ENCODE assay signal across 8 cellular contexts in the genomic region with DNA sequence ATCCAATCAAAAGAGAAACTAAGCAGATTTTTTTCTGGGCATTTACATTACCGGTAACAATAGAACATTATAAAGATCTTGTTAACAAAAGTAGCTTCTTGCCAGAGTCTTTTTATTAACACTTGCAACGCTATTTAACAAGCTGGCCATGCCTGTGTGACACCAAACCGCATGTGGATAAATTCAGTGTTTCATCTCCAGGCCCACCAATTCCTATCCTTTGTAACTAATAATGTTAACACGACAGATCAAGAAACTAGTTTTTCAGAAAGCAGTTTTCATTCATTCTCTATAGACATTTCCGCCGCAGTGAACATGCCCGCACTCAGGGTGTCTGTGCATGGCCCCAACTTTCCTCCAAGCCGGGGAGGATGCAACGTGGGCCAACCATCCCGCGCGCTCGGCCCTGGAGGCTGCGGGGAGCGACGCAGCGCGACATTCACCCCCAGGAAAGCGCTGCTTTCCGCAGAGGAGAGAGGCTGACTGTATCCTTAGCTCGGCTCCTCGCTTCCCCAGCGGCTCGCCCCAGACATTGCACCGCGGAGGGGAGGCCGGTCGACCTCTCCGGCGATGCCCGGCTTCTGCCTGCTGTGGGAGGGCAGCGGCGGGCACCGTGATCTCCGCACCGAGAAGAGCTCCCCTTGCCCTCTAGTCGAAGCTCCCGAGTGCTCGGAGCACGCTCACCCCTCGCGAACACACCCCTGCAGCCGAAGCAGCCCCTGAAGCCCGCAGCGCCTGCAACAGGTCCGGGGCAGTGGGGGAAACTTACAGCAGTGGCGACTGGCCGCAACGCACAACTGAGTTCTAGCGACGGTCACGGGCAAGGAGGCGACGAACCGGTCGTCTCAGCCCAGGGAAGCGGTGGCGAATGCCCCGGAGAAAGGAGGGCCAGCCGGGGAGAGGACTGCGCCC. TPM values are rescaled to one million over a fixed set of nuclear protein-coding genes. Genes with fewer than 3 reads are reported as not detected.
DNase-seq lines count a peak whose midpoint lies in the region; ATAC-seq and TF ChIP-seq lines count a peak whose summit lies in the region.

No MANE protein-coding gene starts in this region.

- peaks cover 49% of the 10 kb centered on the region for H4K20me1 ChIP-seq in hepatocyte (ENCODE audit: insufficient read depth, poor library complexity, severe bottlenecking)

- ATAC-seq in GM19035 (IDR thresholded peaks at IDR 0.05; ENCODE audit: unreplicated experiment) (peak; percentile 24), HG03342 (IDR thresholded peaks at IDR 0.05; ENCODE audit: unreplicated experiment) (peak; percentile 28)

- in situ Hi-C loops in SK-MEL-5 (cut with HindIII; ENCODE audit: low pct_unique_long_range_greater_than_20kb, low sequenced_read_pairs) = no loop called here

- H3K79me2 ChIP-seq in hepatocyte = peaks cover 55% of the 10 kb centered on the region

- H3K4me3 ChIP-seq in hepatocyte (peak overlapping the region; percentile 85), skeletal muscle cell (ENCODE audit: low read depth, low read length) (peak overlapping the region; percentile 90)

- peak overlapping the region; percentile 97 for H3K4me2 ChIP-seq in hepatocyte

- TF ChIP-seq CTCF in hepatocyte (IDR thresholded peaks at IDR 0.05; ENCODE audit: poor library complexity) = no peak

- H2AFZ ChIP-seq in hepatocyte = peak overlapping the region; percentile 62

- peak; percentile 53 for DNase-seq in AG20443 (ENCODE audit: low spot score)
- DNase-seq in SK-MEL-5 (ENCODE audit: low read depth, low spot score) = peak; percentile 45
- DNase-seq in amniotic epithelial cell (ENCODE audit: low read depth) = peak; percentile 39
- peak; percentile 51 for DNase-seq in hepatocyte (ENCODE audit: low spot score)
- no peak for DNase-seq in skeletal muscle cell (ENCODE audit: low read depth)
- DNase-seq in cerebellar cortex (ENCODE audit: low spot score) = no peak

- no peaks in the 10 kb centered on the region for H3K36me3 ChIP-seq in hepatocyte (replicated peaks; ENCODE audit: insufficient read depth, low read depth)

- H3K4me1 ChIP-seq in hepatocyte (ENCODE audit: insufficient read depth) = peaks cover 27% of the 10 kb centered on the region

- 1% methylated on average over 51 of the region's 61 CpGs for WGBS in hepatocyte (ENCODE audit: low lambda C conversion rate, missing lambda C conversion rate)

- no peaks in the 10 kb centered on the region for H3K27me3 ChIP-seq in hepatocyte

- no peaks in the 10 kb centered on the region for H3K9me3 ChIP-seq in hepatocyte (ENCODE audit: low read depth)

- peak overlapping the region; percentile 97 for H3K27ac ChIP-seq in hepatocyte

- no peaks in the 10 kb centered on the region for H3K9me2 ChIP-seq in hepatocyte (replicated peaks; ENCODE audit: insufficient read depth)

RNA-seq across cellular contexts. Expression of a gene that starts 0.7 kb away (rescaled TPM):
- total RNA-seq in SK-MEL-5 (2014; rRNA removed; shearing (Covaris generic)) = 2.5 and 3.0 TPM in 2 replicates
- polyA plus RNA-seq in SK-MEL-5 (2015; cell fraction: cytosol; rRNA removed) = 3.2 and 4.2 TPM in 2 replicates
- polyA plus RNA-seq in SK-MEL-5 (2015; cell fraction: nucleus; rRNA removed) = 2.2 and 10.3 TPM in 2 replicates
- 150 and 151 TPM in 2 replicates for total RNA-seq in hepatocyte
- polyA plus RNA-seq in hepatocyte = 35.9 and 58.8 TPM in 2 replicates

RNA-seq across cellular contexts. Expression of a gene that starts 45.2 kb away (rescaled TPM):
- 718 and 809 TPM in 2 replicates for total RNA-seq in SK-MEL-5 (2014; rRNA removed; shearing (Covaris generic))
- 722 and 724 TPM in 2 replicates for polyA plus RNA-seq in SK-MEL-5 (2015; cell fraction: cytosol; rRNA removed)
- 66.8 and 92.9 TPM in 2 replicates for polyA plus RNA-seq in SK-MEL-5 (2015; cell fraction: nucleus; rRNA removed)
- 216 and 224 TPM in 2 replicates for total RNA-seq in hepatocyte
- polyA plus RNA-seq in hepatocyte = 191 and 226 TPM in 2 replicates

Comparison
In these comparisons a context has a peak if more than half of its experiments do, and no peak if none do; other contexts are left out.
1. DNase-seq: peak in AG20443 (single experiment), SK-MEL-5 (single experiment), amniotic epithelial cell (single experiment) and hepatocyte (single experiment); none in skeletal muscle cell (single experiment) and cerebellar cortex (single experiment).
2. RNA of a gene that starts 0.7 kb away (total RNA-seq): 150 to 151 TPM in hepatocyte; 2.5 to 3.0 TPM in SK-MEL-5; every median in the first group is over 10 times any median in the second.